ENCODE assay signal across 9 cellular contexts in the genomic region with DNA sequence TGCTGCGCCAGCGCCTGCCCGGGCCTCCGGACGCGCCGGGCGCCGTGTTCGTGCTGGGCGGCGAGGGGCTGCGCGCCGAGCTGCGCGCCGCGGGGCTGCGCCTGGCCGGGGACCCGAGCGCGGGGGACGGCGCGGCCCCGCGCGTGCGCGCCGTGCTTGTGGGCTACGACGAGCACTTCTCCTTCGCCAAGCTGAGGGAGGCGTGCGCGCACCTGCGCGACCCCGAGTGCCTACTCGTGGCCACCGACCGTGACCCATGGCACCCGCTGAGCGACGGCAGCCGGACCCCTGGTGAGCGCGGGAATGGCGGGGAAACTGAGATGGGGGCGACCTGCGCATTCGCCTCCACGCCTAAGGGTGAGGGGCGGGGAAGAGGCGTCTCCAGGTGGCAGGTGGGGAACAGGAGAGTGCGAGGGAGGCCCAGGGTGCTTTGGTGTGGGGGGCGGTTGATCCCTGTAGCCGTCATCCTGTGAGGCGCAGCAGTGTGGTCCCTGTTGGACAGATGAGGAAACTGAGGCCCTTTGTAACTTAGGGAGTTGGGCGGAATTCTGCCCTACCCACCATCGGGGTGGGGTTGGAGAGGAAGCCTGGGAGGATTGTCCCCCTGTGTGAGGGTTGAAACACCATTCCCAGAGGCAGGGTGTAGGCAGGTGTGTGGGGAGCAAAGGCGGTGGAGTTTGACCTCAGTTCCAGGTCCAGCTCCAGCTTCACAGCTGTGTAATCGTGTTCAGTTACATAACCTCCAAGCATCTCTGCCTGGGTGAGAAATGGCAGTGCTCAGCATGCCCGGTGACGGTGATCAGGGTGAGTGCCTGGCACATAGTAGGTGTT. TPM values are rescaled to one million over a fixed set of nuclear protein-coding genes. Genes with fewer than 3 reads are reported as not detected.
DNase-seq lines count a peak whose midpoint lies in the region; ATAC-seq and TF ChIP-seq lines count a peak whose summit lies in the region.
"Had no signal": no experiment of that assay in that cellular context is flagged by ENCODE, and none has a peak within 500 bp of the region (broad histone marks: within the 10 kb centered on the region; RNA-seq: fewer than 3 reads in every experiment).

No MANE protein-coding gene starts in this region.

- no peak for TF ChIP-seq CTCF in AG10803 (conservative IDR thresholded peaks at IDR 0.05; ENCODE audit: low read length)
- no peak for TF ChIP-seq CTCF in omental fat pad (IDR thresholded peaks at IDR 0.05)

- DNase-seq in AG10803 (ENCODE audit: low read depth): no peak
- DNase-seq in activated naive CD4-positive, alpha-beta T cell treated with anti-CD3 and anti-CD28 coated beads for 36 hours: no peak
- DNase-seq in omental fat pad (ENCODE audit: low spot score): no peak
- DNase-seq in A172 (ENCODE audit: low spot score): no peak

- H3K4me3 Mint-ChIP-seq in activated naive CD4-positive, alpha-beta T cell treated with anti-CD3 and anti-CD28 coated beads for 36 hours: peak overlapping the region; percentile 84
- peak overlapping the region; percentile 77 for H3K4me3 Mint-ChIP-seq in stimulated activated memory B cell treated with anti-CD40 and anti-IgM and Interleukin-4, amounts not matched to agents 10 μg/mL and 1 μg/mL and 100 μg/mL, for 72 hours

- H3K9me3 ChIP-seq in iPS-18c (ENCODE audit: control insufficient read depth, insufficient read depth, low read length): no peaks in the 10 kb centered on the region

- H3K4me3 ChIP-seq in AG10803 (ENCODE audit: low read length) (peak overlapping the region; percentile 72), iPS-18c (ENCODE audit: insufficient read depth, low read depth, low read length) (peak overlapping the region; percentile 81)

- intact Hi-C loops in activated naive CD4-positive, alpha-beta T cell treated with anti-CD3 and anti-CD28 coated beads for 36 hours (cut with micrococcal nuclease): no loop called here

- H3K36me3 Mint-ChIP-seq in activated naive CD4-positive, alpha-beta T cell treated with anti-CD3 and anti-CD28 coated beads for 36 hours (ENCODE audit: low read depth): peaks cover 1% of the 10 kb centered on the region
- H3K36me3 Mint-ChIP-seq in stimulated activated memory B cell treated with anti-CD40 and anti-IgM and Interleukin-4, amounts not matched to agents 10 μg/mL and 1 μg/mL and 100 μg/mL, for 72 hours: peaks cover 15% of the 10 kb centered on the region

- peaks cover 39% of the 10 kb centered on the region for H3K4me1 Mint-ChIP-seq in activated naive CD4-positive, alpha-beta T cell treated with anti-CD3 and anti-CD28 coated beads for 36 hours (ENCODE audit: low read depth)
- H3K4me1 Mint-ChIP-seq in stimulated activated memory B cell treated with anti-CD40 and anti-IgM and Interleukin-4, amounts not matched to agents 10 μg/mL and 1 μg/mL and 100 μg/mL, for 72 hours: peaks cover 50% of the 10 kb centered on the region

- CTCF ChIA-PET in activated naive CD4-positive, alpha-beta T cell treated with anti-CD3 and anti-CD28 coated beads for 36 hours (lab: Charles Lee): interaction anchor here (0.6 to 11.2 kb wide), 12 partner anchors 12 to 63 kb away, joined by 3 to 101 read pairs (median 4); a partner anchor contains a TSS

- ATAC-seq in GM18867 (IDR thresholded peaks at IDR 0.05; ENCODE audit: unreplicated experiment) (peak; percentile 20), HG03520 (IDR thresholded peaks at IDR 0.05; ENCODE audit: unreplicated experiment) (peak; percentile 3), omental fat pad (ENCODE audit: low FRiP score) (no peak)
- peak; percentile 3 for ATAC-seq in stimulated activated memory B cell treated with anti-CD40 and anti-IgM and Interleukin-4, amounts not matched to agents 10 μg/mL and 1 μg/mL and 100 μg/mL, for 72 hours

- no peaks in the 10 kb centered on the region for H3K9me3 Mint-ChIP-seq in activated naive CD4-positive, alpha-beta T cell treated with anti-CD3 and anti-CD28 coated beads for 36 hours
- no peaks in the 10 kb centered on the region for H3K9me3 Mint-ChIP-seq in stimulated activated memory B cell treated with anti-CD40 and anti-IgM and Interleukin-4, amounts not matched to agents 10 μg/mL and 1 μg/mL and 100 μg/mL, for 72 hours

- peak overlapping the region; percentile 13 for H3K27ac Mint-ChIP-seq in activated naive CD4-positive, alpha-beta T cell treated with anti-CD3 and anti-CD28 coated beads for 36 hours
- peak overlapping the region; percentile 92 for H3K27ac Mint-ChIP-seq in stimulated activated memory B cell treated with anti-CD40 and anti-IgM and Interleukin-4, amounts not matched to agents 10 μg/mL and 1 μg/mL and 100 μg/mL, for 72 hours

- H3K27me3 Mint-ChIP-seq in activated naive CD4-positive, alpha-beta T cell treated with anti-CD3 and anti-CD28 coated beads for 36 hours (ENCODE audit: low read depth): no peaks in the 10 kb centered on the region
- no peaks in the 10 kb centered on the region for H3K27me3 Mint-ChIP-seq in stimulated activated memory B cell treated with anti-CD40 and anti-IgM and Interleukin-4, amounts not matched to agents 10 μg/mL and 1 μg/mL and 100 μg/mL, for 72 hours

RNA-seq across cellular contexts. Expression of a gene that starts 0.8 kb away (rescaled TPM):
- 10 to 100 TPM; 17.4 to 19.2 TPM for total RNA-seq in activated naive CD4-positive, alpha-beta T cell treated with anti-CD3 and anti-CD28 coated beads for 36 hours
- total RNA-seq in omental fat pad: 1 to 10 TPM; 3.8 to 5.4 (median 4.3) TPM
- total RNA-seq in A172 (2014; rRNA removed; shearing (Covaris generic)): 10.8 and 11.7 TPM in 2 replicates

RNA-seq across cellular contexts. Expression of a gene that starts 16.2 kb away (rescaled TPM):
- total RNA-seq in activated naive CD4-positive, alpha-beta T cell treated with anti-CD3 and anti-CD28 coated beads for 36 hours: 10 to 100 TPM; 62.7 to 70.2 TPM
- total RNA-seq in omental fat pad: 1,000 to 10,000 TPM; 1,558 to 2,934 (median 2,167) TPM
- 3,374 and 3,537 TPM in 2 replicates for total RNA-seq in A172 (2014; rRNA removed; shearing (Covaris generic))

RNA-seq across cellular contexts. Expression of a gene that starts 19.8 kb away (rescaled TPM):
- total RNA-seq in activated naive CD4-positive, alpha-beta T cell treated with anti-CD3 and anti-CD28 coated beads for 36 hours: 10 to 100 TPM; 45.9 to 51.0 TPM
- total RNA-seq in omental fat pad: 10 to 100 TPM in 1 of 4 donors, 1 to 10 TPM in 3; 3.6 to 11.5 (median 8.2) TPM
- total RNA-seq in A172 (2014; rRNA removed; shearing (Covaris generic)): 0.07 TPM in 1 of 2 replicates, not detected in the other
- total RNA-seq: myocyte had no signal

RNA-seq across cellular contexts. Expression of a gene that starts 26.9 kb away (rescaled TPM):
- total RNA-seq in activated naive CD4-positive, alpha-beta T cell treated with anti-CD3 and anti-CD28 coated beads for 36 hours: 10 to 100 TPM; 26.7 to 30.4 TPM
- 10 to 100 TPM; 16.4 to 34.8 (median 21.4) TPM for total RNA-seq in omental fat pad
- 24.2 and 56.1 TPM in 2 replicates for total RNA-seq in A172 (2014; rRNA removed; shearing (Covaris generic))

RNA-seq across cellular contexts. Expression of a gene that starts 37.6 kb away (rescaled TPM):
- 10 to 100 TPM; 17.5 to 18.8 TPM for total RNA-seq in activated naive CD4-positive, alpha-beta T cell treated with anti-CD3 and anti-CD28 coated beads for 36 hours
- total RNA-seq in omental fat pad: 100 to 1,000 TPM in 1 of 4 donors, 10 to 100 TPM in 3; 79.2 to 179 (median 82.8) TPM
- total RNA-seq in A172 (2014; rRNA removed; shearing (Covaris generic)): 41.4 and 43.4 TPM in 2 replicates

Comparison
In these comparisons a context has a peak if more than half of its experiments do, and no peak if none do; other contexts are left out.
1. RNA of a gene that starts 16.2 kb away (total RNA-seq): 3,374 to 3,537 TPM in A172 and 1,558 to 2,934 TPM in omental fat pad; 62.7 to 70.2 TPM in activated naive CD4-positive, alpha-beta T cell treated with anti-CD3 and anti-CD28 coated beads for 36 hours; every median in the first group is over 10 times any median in the second.